ENCODE assay signal across 32 cellular contexts in genomic region chr12:131471271-131471905, GRCh38.
A peak's percentile ranks its signal among the peaks of the same experiment; 100 is the strongest.
DNase-seq lines count a peak whose midpoint lies in the region; ATAC-seq and TF ChIP-seq lines count a peak whose summit lies in the region.
"Had no signal": no experiment of that assay in that cellular context is flagged by ENCODE, and none has a peak within 500 bp of the region (broad histone marks: within the 10 kb centered on the region; RNA-seq: fewer than 3 reads in every experiment).

No MANE protein-coding gene starts in this region.

- H3K4me1 Mint-ChIP-seq in endothelial cell (ENCODE audit: unreplicated experiment) (peaks cover 9% of the 10 kb centered on the region), nephron progenitor cell (peaks cover 6% of the 10 kb centered on the region)
- H3K4me1 Mint-ChIP-seq: mesothelial cell of epicardium; stimulated activated effector memory CD8-positive, alpha-beta T cell treated with anti-CD3 and anti-CD28 coated beads, Interleukin-12 subunit alpha, Interleukin-12 subunit beta, amount 100 ng/mL, for 72 hours had no signal

- intact Hi-C loops in cardiac septum (cut with DNase I) (no loop called here), left ventricle myocardium superior (cut with micrococcal nuclease) (no loop called here)

- H3K4me3 Mint-ChIP-seq in endothelial cell (ENCODE audit: unreplicated experiment) (peak overlapping the region; percentile 16), nephron progenitor cell (no peak overlapping the region)
- H3K4me3 Mint-ChIP-seq: activated CD4-positive, alpha-beta T cell treated with anti-CD3 and anti-CD28 coated beads for 36 hours; activated CD8-positive, alpha-beta T cell treated with anti-CD3 and anti-CD28 coated beads, Interleukin-2, amount 10 ng/mL, durations not matched to agents 7 days and 5 days; activated naive CD4-positive, alpha-beta T cell treated with anti-CD3 and anti-CD28 coated beads, Interleukin-2, amount 50 U/mL, for 24 hours; CD4-positive, alpha-beta memory T cell; mesothelial cell of epicardium; stimulated activated effector memory CD8-positive, alpha-beta T cell treated with anti-CD3 and anti-CD28 coated beads, Interleukin-12 subunit alpha, Interleukin-12 subunit beta, amount 100 ng/mL, for 72 hours had no signal

- H3K4me3 ChIP-seq in foreskin fibroblast (ENCODE audit: low read depth in 1 of 2, low read length in 2 of 2): no peak overlapping the region
- H3K4me3 ChIP-seq: GM12878, K562, MG63, PC-9, transverse colon had no signal

- TF ChIP-seq CTCF in endothelial cell (IDR thresholded peaks at IDR 0.05; ENCODE audit: unreplicated experiment) (no peak), nephron progenitor cell (IDR thresholded peaks at IDR 0.05) (no peak), foreskin fibroblast (IDR thresholded peaks at IDR 0.05; ENCODE audit: low read depth, low read length) (no peak)

- H3K27me3 Mint-ChIP-seq in endothelial cell (ENCODE audit: unreplicated experiment): no peaks in the 10 kb centered on the region
- peaks cover 12% of the 10 kb centered on the region for H3K27me3 Mint-ChIP-seq in nephron progenitor cell (ENCODE audit: low read depth, poor library complexity)
- H3K27me3 Mint-ChIP-seq: activated naive CD4-positive, alpha-beta T cell treated with anti-CD3 and anti-CD28 coated beads, Interleukin-2, amount 50 U/mL, for 24 hours had no signal

- no peak overlapping the region for H3K27ac Mint-ChIP-seq in endothelial cell (ENCODE audit: unreplicated experiment)
- peak overlapping the region; percentile 36 for H3K27ac Mint-ChIP-seq in nephron progenitor cell
- H3K27ac Mint-ChIP-seq: activated CD4-positive, alpha-beta T cell treated with anti-CD3 and anti-CD28 coated beads for 36 hours; activated CD8-positive, alpha-beta T cell treated with anti-CD3 and anti-CD28 coated beads, Interleukin-2, amount 10 ng/mL, durations not matched to agents 7 days and 5 days; activated naive CD4-positive, alpha-beta T cell treated with anti-CD3 and anti-CD28 coated beads, Interleukin-2, amount 50 U/mL, for 24 hours; activated T-helper 2 cell treated with anti-CD3 and anti-CD28 coated beads, Interferon-gamma antibody, Interleukin-2, Interleukin-4, amounts not matched to agents 10 μg/mL and 5 μg/mL and 100 μg/mL, durations not matched to agents 14 hours and 24 hours and 36 hours; CD4-positive, alpha-beta memory T cell; mesothelial cell of epicardium; naive thymus-derived CD8-positive, alpha-beta T cell; stimulated activated effector memory CD8-positive, alpha-beta T cell treated with anti-CD3 and anti-CD28 coated beads, Interleukin-12 subunit alpha, Interleukin-12 subunit beta, amount 100 ng/mL, for 72 hours had no signal

- DNase-seq in cardiac septum (ENCODE audit: low spot score): peak; percentile 60
- no peak for DNase-seq in left ventricle myocardium superior
- DNase-seq in endothelial cell (ENCODE audit: low spot score): no peak
- DNase-seq in nephron progenitor cell: peak; percentile 17
- DNase-seq in midbrain (lab: John Stamatoyannopoulos, UW): no peak
- no peak for DNase-seq in NCI-H1092 (lab: John Stamatoyannopoulos, UW)
- DNase-seq in AG20443 (ENCODE audit: low spot score): no peak
- DNase-seq in foreskin fibroblast: no peak
- DNase-seq: activated CD4-positive, alpha-beta T cell treated with anti-CD3 and anti-CD28 coated beads for 36 hours; activated CD8-positive, alpha-beta T cell treated with anti-CD3 and anti-CD28 coated beads, Interleukin-2, amount 10 ng/mL, durations not matched to agents 7 days and 5 days; activated T-cell treated with anti-CD3 and anti-CD28 coated beads for 4 hours; amniotic stem cell; brain microvascular endothelial cell; CD4-positive, alpha-beta memory T cell; HCEC 1CT; hypothalamus; MG63; naive thymus-derived CD8-positive, alpha-beta T cell; NCI-H1105 treated with DMSO at 0.1 percent for 48 hours; NCI-H187 treated with DMSO at 0.1 percent for 48 hours; NCI-H2171; NCI-H524 treated with DMSO at 0.1 percent for 48 hours; NK-92 treated with Interleukin-12 subunit alpha and Interleukin-12 subunit beta, amount 100 ng/mL, for 24 hours; PC-9; SHP77; transverse colon had no signal

- H3K9me3 Mint-ChIP-seq in endothelial cell (ENCODE audit: unreplicated experiment): no peaks in the 10 kb centered on the region
- H3K9me3 Mint-ChIP-seq in nephron progenitor cell: peaks cover 2% of the 10 kb centered on the region
- H3K9me3 Mint-ChIP-seq: activated naive CD4-positive, alpha-beta T cell treated with anti-CD3 and anti-CD28 coated beads, Interleukin-2, amount 50 U/mL, for 24 hours; activated T-helper 2 cell treated with anti-CD3 and anti-CD28 coated beads, Interferon-gamma antibody, Interleukin-2, Interleukin-4, amounts not matched to agents 10 μg/mL and 5 μg/mL and 100 μg/mL, durations not matched to agents 14 hours and 24 hours and 36 hours; CD4-positive, alpha-beta memory T cell; mesothelial cell of epicardium; stimulated activated effector memory CD8-positive, alpha-beta T cell treated with anti-CD3 and anti-CD28 coated beads, Interleukin-12 subunit alpha, Interleukin-12 subunit beta, amount 100 ng/mL, for 72 hours had no signal

- H3K36me3 Mint-ChIP-seq in endothelial cell (ENCODE audit: low read depth, unreplicated experiment) (peaks cover 4% of the 10 kb centered on the region), nephron progenitor cell (ENCODE audit: low read depth) (no peaks in the 10 kb centered on the region)
- H3K36me3 Mint-ChIP-seq: activated naive CD4-positive, alpha-beta T cell treated with anti-CD3 and anti-CD28 coated beads, Interleukin-2, amount 50 U/mL, for 24 hours; CD4-positive, alpha-beta memory T cell; mesothelial cell of epicardium; naive thymus-derived CD8-positive, alpha-beta T cell; stimulated activated effector memory CD8-positive, alpha-beta T cell treated with anti-CD3 and anti-CD28 coated beads, Interleukin-12 subunit alpha, Interleukin-12 subunit beta, amount 100 ng/mL, for 72 hours had no signal

- ATAC-seq in left ventricle myocardium superior: no peak
- ATAC-seq: activated CD4-positive, alpha-beta T cell treated with anti-CD3 and anti-CD28 coated beads for 36 hours; activated CD8-positive, alpha-beta T cell treated with anti-CD3 and anti-CD28 coated beads, Interleukin-2, amount 10 ng/mL, durations not matched to agents 7 days and 5 days; GM12878; naive thymus-derived CD8-positive, alpha-beta T cell; stimulated activated effector memory CD8-positive, alpha-beta T cell treated with anti-CD3 and anti-CD28 coated beads, Interleukin-12 subunit alpha, Interleukin-12 subunit beta, amount 100 ng/mL, for 72 hours had no signal

Comparison
In these comparisons a context has a peak if more than half of its experiments do, and no peak if none do; other contexts are left out.
1. DNase-seq: peak in cardiac septum (single experiment) and nephron progenitor cell (single experiment); none in left ventricle myocardium superior (single experiment), endothelial cell (single experiment), midbrain (single experiment), NCI-H1092 (single experiment), AG20443 (single experiment) and foreskin fibroblast (0 of 2).